In the genomic region with DNA sequence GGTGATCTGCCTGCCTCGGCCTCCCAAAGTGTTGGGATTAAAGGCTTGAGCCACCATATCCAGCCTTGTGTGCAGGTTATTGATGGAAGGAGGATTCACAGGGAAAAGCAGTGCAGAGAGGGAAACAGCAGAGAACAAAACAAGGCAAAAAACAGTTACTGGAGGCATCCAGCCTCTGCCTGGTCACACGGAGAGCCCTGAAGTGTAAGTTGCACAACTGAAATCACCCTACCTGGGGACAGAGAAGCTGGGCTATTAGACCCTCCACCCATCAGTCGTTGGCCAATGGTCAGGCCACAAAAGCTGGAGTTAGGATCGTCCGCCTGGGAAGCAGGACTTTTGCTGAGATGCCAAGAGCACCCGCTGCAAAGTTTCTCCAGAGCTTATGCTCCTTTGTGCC, we compare ENCODE assay signal across 13 cellular contexts. TPM values are rescaled to one million over a fixed set of nuclear protein-coding genes. Genes with fewer than 3 reads are reported as not detected.
DNase-seq lines count a peak whose midpoint lies in the region; ATAC-seq and TF ChIP-seq lines count a peak whose summit lies in the region.
"Had no signal": no experiment of that assay in that cellular context is flagged by ENCODE, and none has a peak within 500 bp of the region (broad histone marks: within the 10 kb centered on the region; RNA-seq: fewer than 3 reads in every experiment).

No MANE protein-coding gene starts in this region.

- CTCF ChIA-PET in HCT116 (lab: Charles Lee): interaction anchor here (0.7 to 1.7 kb wide), 5 partner anchors 18 to 174 kb away, joined by 3 to 9 read pairs (median 4); a partner anchor contains a TSS
- CTCF ChIA-PET in mammary epithelial cell (lab: Charles Lee; ENCODE audit: low non-redundant PET): no interaction called here

- H3K79me2 ChIP-seq in HCT116 (ENCODE audit: insufficient read depth, low read length) (no peaks in the 10 kb centered on the region), mammary epithelial cell (ENCODE audit: insufficient read depth, low read length) (no peaks in the 10 kb centered on the region)

- peak overlapping the region; percentile 93 for H3K4me2 ChIP-seq in HCT116 (ENCODE audit: low read length)
- peak overlapping the region; percentile 34 for H3K4me2 ChIP-seq in mammary epithelial cell (ENCODE audit: insufficient read depth, low read depth, low read length)
- H3K4me2 ChIP-seq in skeletal muscle satellite cell (ENCODE audit: low read length): peak overlapping the region; percentile 53
- H3K4me2 ChIP-seq: KMS-11 had no signal

- no peak; the same call in 1 of the 2 replicates for ATAC-seq in HCT116

- no peaks in the 10 kb centered on the region for H3K9me2 ChIP-seq in HCT116 (ENCODE audit: insufficient read depth)

- no peak for TF ChIP-seq POLR2A in HCT116 (IDR thresholded peaks at IDR 0.05; ENCODE audit: borderline replicate concordance, extremely low read depth, insufficient read depth, insufficient read length)

- POLR2A ChIA-PET in HCT116 (lab: Charles Lee): interaction anchor here (1.1 to 1.8 kb wide), 2 partner anchors 36 to 39 kb away, joined by 8 read pairs; no protein-coding TSS in a partner anchor

- H3K4me3 ChIP-seq in HCT116 (replicated peaks in 1 of 2; ENCODE audit: low read depth in 1 of 2, low read length in 2 of 2): peak overlapping the region; percentile 27 to 58
- H3K4me3 ChIP-seq in mammary epithelial cell (replicated peaks in 1 of 3; ENCODE audit: insufficient read depth in 1 of 3, low read depth in 2 of 3, low read length in 3 of 3): no peak overlapping the region
- H3K4me3 ChIP-seq in skeletal muscle satellite cell (ENCODE audit: low read length): no peak overlapping the region
- H3K4me3 ChIP-seq: BLaER1 treated with 17β-estradiol and CSF1 and Interleukin-3, amounts not matched to agents 10 nM and 100 nM; ovary had no signal

- H3K27ac ChIP-seq in HCT116 (ENCODE audit: low read depth, low read length) (peak overlapping the region; percentile 42), mammary epithelial cell (ENCODE audit: insufficient read depth, low read depth, low read length) (peak overlapping the region; percentile 40), layer of hippocampus (ENCODE audit: low read depth, low read length) (peak overlapping the region; percentile 42)
- H3K27ac ChIP-seq: BLaER1 treated with 17β-estradiol and CSF1 and Interleukin-3, amounts not matched to agents 10 nM and 100 nM; KMS-11 had no signal

- 93% methylated on average over 6 of the region's 6 CpGs for whole genome bisulfite sequencing in mammary epithelial cell (ENCODE audit: low coverage, missing lambda C conversion rate)

- intact Hi-C loops in HCT116 (cut with micrococcal nuclease) (no loop called here), mammary epithelial cell (cut with micrococcal nuclease) (loop anchor here (2.0 kb wide), 1 partner anchor 84 kb away; a partner anchor contains a TSS)

- TF ChIP-seq RAD21 in HCT116 (IDR thresholded peaks at IDR 0.05; ENCODE audit: low read depth): no peak

- no peak for DNase-seq in HCT116 (ENCODE audit: low read depth, low spot score)
- DNase-seq in mammary epithelial cell: no peak
- no peak for DNase-seq in activated gamma-delta T cell treated with Interleukin-2 at 50 U/mL for 16 hours
- DNase-seq in islet precursor cell: no peak
- DNase-seq in NCI-H187 treated with DMSO at 0.1 percent for 48 hours (lab: John Stamatoyannopoulos, UW): no peak
- no peak for DNase-seq in anterior cingulate cortex (lab: John Stamatoyannopoulos, UW)
- DNase-seq: activated naive CD8-positive, alpha-beta T cell treated with anti-CD3 and anti-CD28 coated beads, Interleukin-2, amount 10 ng/mL, durations not matched to agents 7 days and 5 days; NCI-H2081 treated with DMSO at 0.1 percent for 48 hours had no signal

- H3K9me3 ChIP-seq in HCT116 (ENCODE audit: control insufficient read depth in 1 of 2, insufficient read depth in 1 of 2, low read depth in 1 of 2, low read length in 2 of 2): no peaks in the 10 kb centered on the region
- no peaks in the 10 kb centered on the region for H3K9me3 ChIP-seq in mammary epithelial cell (replicated peaks; ENCODE audit: insufficient read depth, low read length)
- H3K9me3 ChIP-seq in skeletal muscle satellite cell (replicated peaks; ENCODE audit: low read length): no peaks in the 10 kb centered on the region
- H3K9me3 ChIP-seq: BLaER1 treated with 17β-estradiol and CSF1 and Interleukin-3, amounts not matched to agents 10 nM and 100 nM; ovary had no signal

- dilution Hi-C loops in mammary epithelial cell (cut with HindIII; ENCODE audit: low sequenced_read_pairs): no loop called here

- in situ Hi-C loops in mammary epithelial cell (cut with MboI; ENCODE audit: low sequenced_read_pairs in 2 of 2): no loop called here

- RAD21 ChIA-PET in HCT116 (lab: Charles Lee; ENCODE audit: low non-redundant PET in 1 of 2, low total read pairs in 2 of 2, uncharacterized antibody in 2 of 2, unreplicated experiment in 2 of 2): no interaction called here

- H3K27me3 ChIP-seq in HCT116 (ENCODE audit: insufficient read depth, low read length) (no peaks in the 10 kb centered on the region), mammary epithelial cell (ENCODE audit: insufficient read depth, low read length) (no peaks in the 10 kb centered on the region), layer of hippocampus (ENCODE audit: control insufficient read depth, insufficient read depth, low read length) (no peaks in the 10 kb centered on the region), skeletal muscle satellite cell (ENCODE audit: control insufficient read depth, insufficient read depth, low read length) (peaks cover 7% of the 10 kb centered on the region)
- H3K27me3 ChIP-seq: BLaER1 treated with 17β-estradiol and CSF1 and Interleukin-3, amounts not matched to agents 10 nM and 100 nM; ovary had no signal

- H4K20me1 ChIP-seq in HCT116 (ENCODE audit: insufficient read depth): no peaks in the 10 kb centered on the region
- H4K20me1 ChIP-seq in mammary epithelial cell (ENCODE audit: insufficient read depth, low read length): no peaks in the 10 kb centered on the region
- H4K20me1 ChIP-seq: BLaER1 treated with 17β-estradiol and CSF1 and Interleukin-3, amounts not matched to agents 10 nM and 100 nM had no signal

- BruUV-seq in HCT116 (replicated peaks; lab: Mats Ljungman, UMichigan) (TSS peak; percentile 75), mammary epithelial cell (replicated peaks; lab: Mats Ljungman, UMichigan) (no TSS peak)

- no peaks in the 10 kb centered on the region for H3K36me3 ChIP-seq in HCT116 (ENCODE audit: control insufficient read depth in 1 of 2, insufficient read depth in 2 of 2, low read length in 2 of 2)
- H3K36me3 ChIP-seq in mammary epithelial cell (ENCODE audit: insufficient read depth, low read length): no peaks in the 10 kb centered on the region
- no peaks in the 10 kb centered on the region for H3K36me3 ChIP-seq in skeletal muscle satellite cell (ENCODE audit: insufficient read depth, low read length)
- H3K36me3 ChIP-seq: BLaER1 treated with 17β-estradiol and CSF1 and Interleukin-3, amounts not matched to agents 10 nM and 100 nM; ovary had no signal

- H3K4me1 ChIP-seq in HCT116 (ENCODE audit: control insufficient read depth in 1 of 2, insufficient read depth in 2 of 2, low read length in 2 of 2) (peaks cover 15 to 35% of the 10 kb centered on the region in 2 experiments), mammary epithelial cell (ENCODE audit: insufficient read depth, low read length) (peaks cover 10% of the 10 kb centered on the region), skeletal muscle satellite cell (ENCODE audit: control insufficient read depth, insufficient read depth, low read length) (peaks cover 16% of the 10 kb centered on the region)

- H2AFZ ChIP-seq in HCT116 (ENCODE audit: low read depth, low read length, poor library complexity, severe bottlenecking): no peak overlapping the region
- H2AFZ ChIP-seq in mammary epithelial cell (ENCODE audit: low read depth, low read length): peak overlapping the region; percentile 34

- peak overlapping the region; percentile 63 for H3K9ac ChIP-seq in HCT116 (ENCODE audit: low read length)
- H3K9ac ChIP-seq in mammary epithelial cell (ENCODE audit: insufficient read depth, low read length): no peak overlapping the region
- no peak overlapping the region for H3K9ac ChIP-seq in skeletal muscle satellite cell (ENCODE audit: low read depth, low read length)
- H3K9ac ChIP-seq: BLaER1 treated with 17β-estradiol and CSF1 and Interleukin-3, amounts not matched to agents 10 nM and 100 nM; KMS-11 had no signal

- TF ChIP-seq CTCF in HCT116 (IDR thresholded peaks at IDR 0.05 in 2 of 3, conservative IDR thresholded peaks at IDR 0.05 in 1 of 3; ENCODE audit: borderline replicate concordance in 1 of 3, insufficient read depth in 1 of 3, low read depth in 2 of 3, low read length in 2 of 3) (no peak), mammary epithelial cell (conservative IDR thresholded peaks at IDR 0.05 in 1 of 2, IDR thresholded peaks at IDR 0.05 in 1 of 2; ENCODE audit: extremely low read depth in 1 of 2, insufficient read depth in 1 of 2, low read depth in 1 of 2, low read length in 2 of 2) (no peak)

TF ChIP-seq in HCT116, 20 proteins besides CTCF, POLR2A, EP300 and RAD21 (continues in another document):
- TF ChIP-seq EZH2phosphoT487 (IDR thresholded peaks at IDR 0.05; ENCODE audit: borderline replicate concordance) (no peak), ZFX (IDR thresholded peaks at IDR 0.05) (no peak), ZNF274 (IDR thresholded peaks at IDR 0.05; ENCODE audit: low read depth, low read length) (no peak), CEBPB (IDR thresholded peaks at IDR 0.05; ENCODE audit: low read depth) (no peak), SIN3A (IDR thresholded peaks at IDR 0.05; ENCODE audit: low read depth) (no peak), JUND (IDR thresholded peaks at IDR 0.05) (no peak), EZH2 (IDR thresholded peaks at IDR 0.05) (no peak)

RNA-seq across cellular contexts. Expression of a gene that starts 57.9 kb away (rescaled TPM):
- not detected for total RNA-seq in HCT116 (2021; ENCODE audit: unreplicated experiment)
- polyA plus RNA-seq in HCT116 (2012): not detected in 2 replicates
- not detected for total RNA-seq in mammary epithelial cell
- polyA plus RNA-seq in mammary epithelial cell: not detected
- polyA minus RNA-seq in mammary epithelial cell: 0.36 TPM
- total RNA-seq in skeletal muscle satellite cell (2012; rRNA removed): not detected in 2 replicates
- total RNA-seq: activated naive CD8-positive, alpha-beta T cell treated with anti-CD3 and anti-CD28 coated beads, Interleukin-2, amount 10 ng/mL, durations not matched to agents 7 days and 5 days had no signal

Comparison
In these comparisons a context has a peak if more than half of its experiments do, and no peak if none do; other contexts are left out.
1. H3K4me2 ChIP-seq: peak in every context shown above with its lines; median percentile 93 in HCT116; 53 in skeletal muscle satellite cell; 34 in mammary epithelial cell.
2. H3K4me3 ChIP-seq: peak in HCT116 (2 of 2); none in mammary epithelial cell (0 of 3) and skeletal muscle satellite cell (single experiment).
3. Peak in every context shown above with its lines, with median percentiles within 50 percentile points of each other: H3K27ac ChIP-seq.